Comparison of ENCODE assay signal across 1 cellular context in the genomic region with DNA sequence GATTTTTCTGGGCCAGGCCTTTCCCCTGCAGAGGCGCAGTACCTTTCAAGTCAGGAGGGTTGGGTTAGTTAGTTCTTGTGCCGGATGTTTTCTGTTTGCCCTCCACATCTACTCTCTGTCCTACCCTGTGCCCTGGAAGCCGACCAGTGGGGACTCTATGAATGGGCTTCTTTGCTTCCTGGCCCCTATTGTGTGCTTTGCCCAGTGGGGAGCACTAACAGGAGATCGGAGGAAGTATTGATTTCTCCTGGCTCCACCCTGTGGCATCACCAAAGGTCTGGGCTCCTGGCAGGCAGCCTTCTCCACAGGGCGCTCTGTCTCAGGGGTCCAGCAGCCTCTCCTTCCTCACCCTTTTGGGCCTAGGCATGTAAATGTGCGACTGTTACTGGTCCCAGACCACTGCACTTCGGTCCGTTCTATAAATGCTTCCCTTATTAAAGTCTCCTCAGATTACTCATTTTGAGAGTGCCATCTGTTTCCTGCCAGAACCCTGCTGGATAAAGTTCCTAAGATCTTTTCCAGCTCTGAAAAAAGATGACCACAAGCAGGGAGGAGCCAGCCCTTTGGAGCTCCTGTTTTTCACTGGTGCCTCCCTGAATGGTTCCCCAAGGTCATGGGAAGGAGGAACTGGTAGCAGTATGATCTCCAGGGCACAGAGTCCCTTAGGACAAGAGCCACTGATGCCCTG.
TF ChIP-seq lines count a peak whose summit lies in the region.

No MANE protein-coding gene starts in this region.

TF ChIP-seq in HepG2, 621 proteins besides CTCF, POLR2A, EP300 and RAD21 (continued from another document and continues in another):
- TF ChIP-seq GATAD1 (CRISPR knock-in tag; IDR thresholded peaks at IDR 0.05) (peak; percentile 13; the same call in 1 of the 2 replicates), BCL6 (CRISPR knock-in tag; IDR thresholded peaks at IDR 0.05) (peak; percentile 71), ZFP82 (CRISPR knock-in tag; IDR thresholded peaks at IDR 0.05; ENCODE audit: borderline replicate concordance) (no peak), ZNF839 (CRISPR knock-in tag; IDR thresholded peaks at IDR 0.05; ENCODE audit: borderline replicate concordance) (no peak), DPF2 (CRISPR knock-in tag; IDR thresholded peaks at IDR 0.05; ENCODE audit: borderline replicate concordance, low read depth) (peak; percentile 64; the same call in 1 of the 2 replicates), SAFB2 (CRISPR knock-in tag; IDR thresholded peaks at IDR 0.05; ENCODE audit: borderline replicate concordance, low read depth) (no peak), ZNF331 (CRISPR knock-in tag; IDR thresholded peaks at IDR 0.05) (peak; percentile 88), TFDP2 (CRISPR knock-in tag; IDR thresholded peaks at IDR 0.05) (no peak), SKI (IDR thresholded peaks at IDR 0.05; ENCODE audit: partially characterized antibody) (no peak), SNRNP70 (IDR thresholded peaks at IDR 0.05; ENCODE audit: low read depth, low read length) (no peak), KLF15 (CRISPR knock-in tag; IDR thresholded peaks at IDR 0.05; ENCODE audit: borderline replicate concordance) (no peak), ZNF20 (CRISPR knock-in tag; IDR thresholded peaks at IDR 0.05) (no peak), MYC (CRISPR knock-in tag; IDR thresholded peaks at IDR 0.05; ENCODE audit: borderline replicate concordance) (peak; percentile 66; the same call in 1 of the 2 replicates), FOXC1 (CRISPR knock-in tag; IDR thresholded peaks at IDR 0.05; ENCODE audit: borderline replicate concordance) (no peak), ZFX (CRISPR knock-in tag; IDR thresholded peaks at IDR 0.05; ENCODE audit: low read depth) (peak; percentile 60), PAXIP1 (CRISPR knock-in tag; conservative IDR thresholded peaks at IDR 0.05) (peak; percentile 93), ELF1 (CRISPR knock-in tag; IDR thresholded peaks at IDR 0.05) (peak; percentile 38; the same call in 1 of the 2 replicates), ZNF484 (CRISPR knock-in tag; IDR thresholded peaks at IDR 0.05; ENCODE audit: borderline replicate concordance, low read depth) (no peak), PRDM10 (CRISPR knock-in tag; IDR thresholded peaks at IDR 0.05; ENCODE audit: low read depth) (no peak), ZNF121 (CRISPR knock-in tag; IDR thresholded peaks at IDR 0.05) (no peak; the same call in 1 of the 2 replicates), ZNF75D (CRISPR knock-in tag; IDR thresholded peaks at IDR 0.05; ENCODE audit: borderline replicate concordance) (no peak), SRSF1 (optimal IDR thresholded peaks at IDR 0.05; ENCODE audit: low read depth, low read length) (no peak), TEAD3 (CRISPR knock-in tag; optimal IDR thresholded peaks at IDR 0.05; ENCODE audit: borderline replicate concordance) (no peak), ZNF556 (CRISPR knock-in tag; IDR thresholded peaks at IDR 0.05; ENCODE audit: borderline replicate concordance) (no peak), SP1 (IDR thresholded peaks at IDR 0.05) (no peak), SP1 (CRISPR knock-in tag; IDR thresholded peaks at IDR 0.05) (peak; percentile 45; the same call in 1 of the 2 replicates), ZBTB20 (CRISPR knock-in tag; IDR thresholded peaks at IDR 0.05; ENCODE audit: borderline replicate concordance, low read depth) (0 out of 2 replicates have a peak, but pooled peaks have one; percentile 83), MAZ (IDR thresholded peaks at IDR 0.05; ENCODE audit: borderline replicate concordance, low read depth, low read length) (no peak), MAZ (CRISPR knock-in tag; IDR thresholded peaks at IDR 0.05; ENCODE audit: low read depth) (no peak), ZBTB7B (CRISPR knock-in tag; IDR thresholded peaks at IDR 0.05) (peak; percentile 89), ETV5 (CRISPR knock-in tag; IDR thresholded peaks at IDR 0.05; ENCODE audit: borderline replicate concordance) (peak; percentile 98), CREB1 (IDR thresholded peaks at IDR 0.05) (no peak), CREB1 (CRISPR knock-in tag; IDR thresholded peaks at IDR 0.05) (peak; percentile 30; the same call in 1 of the 2 replicates), CC2D1A (CRISPR knock-in tag; IDR thresholded peaks at IDR 0.05) (no peak), ZNF629 (CRISPR knock-in tag; conservative IDR thresholded peaks at IDR 0.05) (0 out of 2 replicates have a peak, but pooled peaks have one; percentile 41), MED8 (CRISPR knock-in tag; IDR thresholded peaks at IDR 0.05; ENCODE audit: insufficient replicate concordance) (peak; percentile 88), SNAPC2 (CRISPR knock-in tag; IDR thresholded peaks at IDR 0.05) (no peak), HNF4A (CRISPR knock-in tag; IDR thresholded peaks at IDR 0.05) (peak; percentile 66), RBM39 (IDR thresholded peaks at IDR 0.05; ENCODE audit: low read depth, low read length, poor library complexity, severe bottlenecking) (no peak), RELA (CRISPR knock-in tag; IDR thresholded peaks at IDR 0.05) (no peak), NR2F2 (IDR thresholded peaks at IDR 0.05; ENCODE audit: borderline replicate concordance, low read depth) (peak; percentile 66; the same call in 1 of the 2 replicates), CBFB (CRISPR knock-in tag; IDR thresholded peaks at IDR 0.05) (0 out of 2 replicates have a peak, but pooled peaks have one; percentile 8), HOXA7 (CRISPR knock-in tag; IDR thresholded peaks at IDR 0.05) (no peak), ZBTB33 (CRISPR knock-in tag; IDR thresholded peaks at IDR 0.05) (peak; percentile 51; the same call in 1 of the 2 replicates), HNRNPK (IDR thresholded peaks at IDR 0.05; ENCODE audit: low read depth, low read length, poor library complexity, severe bottlenecking) (no peak), ZNF749 (CRISPR knock-in tag; IDR thresholded peaks at IDR 0.05; ENCODE audit: borderline replicate concordance) (no peak)
- TF ChIP-seq, protein P1, sequence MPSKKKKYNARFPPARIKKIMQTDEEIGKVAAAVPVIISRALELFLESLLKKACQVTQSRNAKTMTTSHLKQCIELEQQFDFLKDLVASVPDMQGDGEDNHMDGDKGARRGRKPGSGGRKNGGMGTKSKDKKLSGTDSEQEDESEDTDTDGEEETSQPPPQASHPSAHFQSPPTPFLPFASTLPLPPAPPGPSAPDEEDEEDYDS (CRISPR knock-in tag; IDR thresholded peaks at IDR 0.05), result peak; percentile 49; the same call in 1 of the 2 replicates
- TF ChIP-seq, protein P2, sequence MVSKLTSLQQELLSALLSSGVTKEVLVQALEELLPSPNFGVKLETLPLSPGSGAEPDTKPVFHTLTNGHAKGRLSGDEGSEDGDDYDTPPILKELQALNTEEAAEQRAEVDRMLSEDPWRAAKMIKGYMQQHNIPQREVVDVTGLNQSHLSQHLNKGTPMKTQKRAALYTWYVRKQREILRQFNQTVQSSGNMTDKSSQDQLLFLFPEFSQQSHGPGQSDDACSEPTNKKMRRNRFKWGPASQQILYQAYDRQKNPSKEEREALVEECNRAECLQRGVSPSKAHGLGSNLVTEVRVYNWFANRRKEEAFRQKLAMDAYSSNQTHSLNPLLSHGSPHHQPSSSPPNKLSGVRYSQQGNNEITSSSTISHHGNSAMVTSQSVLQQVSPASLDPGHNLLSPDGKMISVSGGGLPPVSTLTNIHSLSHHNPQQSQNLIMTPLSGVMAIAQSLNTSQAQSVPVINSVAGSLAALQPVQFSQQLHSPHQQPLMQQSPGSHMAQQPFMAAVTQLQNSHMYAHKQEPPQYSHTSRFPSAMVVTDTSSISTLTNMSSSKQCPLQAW (CRISPR knock-in tag; IDR thresholded peaks at IDR 0.05), result peak; percentile 63
- TF ChIP-seq, protein P3, sequence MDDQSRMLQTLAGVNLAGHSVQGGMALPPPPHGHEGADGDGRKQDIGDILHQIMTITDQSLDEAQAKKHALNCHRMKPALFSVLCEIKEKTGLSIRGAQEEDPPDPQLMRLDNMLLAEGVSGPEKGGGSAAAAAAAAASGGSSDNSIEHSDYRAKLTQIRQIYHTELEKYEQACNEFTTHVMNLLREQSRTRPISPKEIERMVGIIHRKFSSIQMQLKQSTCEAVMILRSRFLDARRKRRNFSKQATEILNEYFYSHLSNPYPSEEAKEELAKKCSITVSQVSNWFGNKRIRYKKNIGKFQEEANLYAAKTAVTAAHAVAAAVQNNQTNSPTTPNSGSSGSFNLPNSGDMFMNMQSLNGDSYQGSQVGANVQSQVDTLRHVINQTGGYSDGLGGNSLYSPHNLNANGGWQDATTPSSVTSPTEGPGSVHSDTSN (CRISPR knock-in tag; IDR thresholded peaks at IDR 0.05; ENCODE audit: borderline replicate concordance), result no peak
- TF ChIP-seq, protein P4, sequence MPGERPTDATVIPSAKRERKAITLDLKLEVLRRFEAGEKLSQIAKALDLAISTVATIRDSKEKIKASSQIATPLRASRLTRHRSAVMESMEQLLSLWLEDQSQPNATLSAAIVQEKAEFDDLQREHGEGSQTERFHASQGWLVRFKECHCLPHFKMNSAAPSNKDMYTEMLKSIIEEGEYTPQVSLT (CRISPR knock-in tag; IDR thresholded peaks at IDR 0.05; ENCODE audit: borderline replicate concordance, low read depth), result no peak
- TF ChIP-seq, protein P5, sequence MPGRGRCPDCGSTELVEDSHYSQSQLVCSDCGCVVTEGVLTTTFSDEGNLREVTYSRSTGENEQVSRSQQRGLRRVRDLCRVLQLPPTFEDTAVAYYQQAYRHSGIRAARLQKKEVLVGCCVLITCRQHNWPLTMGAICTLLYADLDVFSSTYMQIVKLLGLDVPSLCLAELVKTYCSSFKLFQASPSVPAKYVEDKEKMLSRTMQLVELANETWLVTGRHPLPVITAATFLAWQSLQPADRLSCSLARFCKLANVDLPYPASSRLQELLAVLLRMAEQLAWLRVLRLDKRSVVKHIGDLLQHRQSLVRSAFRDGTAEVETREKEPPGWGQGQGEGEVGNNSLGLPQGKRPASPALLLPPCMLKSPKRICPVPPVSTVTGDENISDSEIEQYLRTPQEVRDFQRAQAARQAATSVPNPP (CRISPR knock-in tag; IDR thresholded peaks at IDR 0.05), result no peak
